9 cellular contexts compared by ENCODE assay signal in the genomic region with DNA sequence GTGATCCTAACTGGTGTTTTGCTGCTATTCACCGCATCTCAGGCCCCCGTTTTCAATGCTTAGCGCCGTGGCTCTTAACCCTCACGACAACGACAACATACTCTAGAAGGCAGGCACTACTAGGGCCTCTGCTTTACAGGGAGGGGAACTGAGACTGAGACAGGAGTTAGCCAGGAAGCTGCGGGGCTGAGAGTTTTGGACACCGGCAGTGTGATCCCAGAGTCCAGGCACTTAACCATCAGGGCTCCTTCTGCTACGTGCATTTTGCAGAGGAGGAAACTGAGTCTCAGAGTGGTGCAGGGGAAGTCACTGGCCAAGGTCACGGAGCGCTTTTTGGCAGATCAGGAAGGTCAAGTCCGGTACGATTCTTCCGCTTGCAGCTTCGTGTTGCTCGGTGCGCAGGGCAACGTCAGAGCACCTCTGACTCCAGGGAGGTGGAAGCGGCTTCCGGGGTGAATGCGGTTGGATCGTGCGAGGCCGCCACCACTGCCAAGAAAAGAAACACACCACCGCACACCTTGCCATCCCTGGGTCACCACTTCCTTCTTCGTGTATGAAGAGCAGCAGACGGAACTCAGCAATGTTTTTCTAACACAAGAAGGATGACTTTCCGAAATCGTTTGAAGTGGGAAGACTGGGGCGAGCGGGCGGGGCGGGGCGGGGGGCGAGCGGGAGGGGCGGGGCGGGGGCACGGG.
DNase-seq lines count a peak whose midpoint lies in the region; ATAC-seq and TF ChIP-seq lines count a peak whose summit lies in the region.
"Had no signal": no experiment of that assay in that cellular context is flagged by ENCODE, and none has a peak within 500 bp of the region (broad histone marks: within the 10 kb centered on the region; RNA-seq: fewer than 3 reads in every experiment).

No MANE protein-coding gene starts in this region.

- CTCF ChIA-PET in HEK293T (lab: Yijun Ruan, JAX), result no interaction called here

- no peak overlapping the region for H3K27ac ChIP-seq in HUES48 (ENCODE audit: low read depth, low read length)
- H3K27ac ChIP-seq: SJSA1 had no signal

- no peaks in the 10 kb centered on the region for H3K36me3 ChIP-seq in HUES48 (ENCODE audit: control insufficient read depth, insufficient read depth, low read length)
- no peaks in the 10 kb centered on the region for H3K36me3 ChIP-seq in iPS-15b (ENCODE audit: control insufficient read depth, insufficient read depth, low read length)
- H3K36me3 ChIP-seq: SJSA1 had no signal

- peak; percentile 61 for ATAC-seq in GM19438 (IDR thresholded peaks at IDR 0.05; ENCODE audit: low read depth, unreplicated experiment)

- H3K27me3 ChIP-seq in HUES48 (ENCODE audit: control insufficient read depth, insufficient read depth, low read length) (peaks cover 18% of the 10 kb centered on the region), iPS-15b (ENCODE audit: control insufficient read depth, insufficient read depth, low read length) (peaks cover 7% of the 10 kb centered on the region)

- peaks cover 22% of the 10 kb centered on the region for H3K4me1 ChIP-seq in HUES48 (ENCODE audit: control insufficient read depth, insufficient read depth, low read length)
- peaks cover 22% of the 10 kb centered on the region for H3K4me1 ChIP-seq in iPS-15b (ENCODE audit: control insufficient read depth, insufficient read depth, low read length)
- H3K4me1 ChIP-seq: SJSA1 had no signal

- POLR2A ChIA-PET in HEK293T (lab: Yijun Ruan, JAX), result no interaction called here

- DNase-seq in activated CD8-positive, alpha-beta memory T cell treated with anti-CD3 and anti-CD28 coated beads, Interleukin-2, amount 50 U/mL, for 48 hours, result peak; percentile 84
- peak; percentile 48 for DNase-seq in stimulated activated CD8-positive, alpha-beta memory T cell treated with anti-CD3 and anti-CD28 coated beads, Interleukin-15, amount 100 ng/mL, for 1 hour (ENCODE audit: low read depth)
- DNase-seq in HEK293T (ENCODE audit: extremely low spot score) (no peak), NCI-H1417 treated with DMSO at 0.1 percent for 48 hours (lab: John Stamatoyannopoulos, UW) (no peak), SHP77 treated with DMSO at 0.1 percent for 48 hours (lab: John Stamatoyannopoulos, UW) (no peak)

- H3K9me3 ChIP-seq in HUES48 (ENCODE audit: control insufficient read depth, insufficient read depth, low read length) (no peaks in the 10 kb centered on the region), iPS-15b (ENCODE audit: control insufficient read depth, insufficient read depth, low read length) (no peaks in the 10 kb centered on the region)
- H3K9me3 ChIP-seq: SJSA1 had no signal

- no peak overlapping the region for H3K9ac ChIP-seq in HUES48 (ENCODE audit: low read depth, low read length)
- H3K9ac ChIP-seq in iPS-15b (ENCODE audit: low read depth, low read length), result no peak overlapping the region

- H3K4me3 ChIP-seq in HUES48 (ENCODE audit: low read depth, low read length) (peak overlapping the region; percentile 28), iPS-15b (ENCODE audit: low read depth, low read length) (peak overlapping the region; percentile 55)
- H3K4me3 ChIP-seq: SJSA1 had no signal

TF ChIP-seq in HEK293T, 16 proteins besides CTCF, POLR2A, EP300 and RAD21:
- TF ChIP-seq CTBP1 (IDR thresholded peaks at IDR 0.05; ENCODE audit: borderline replicate concordance) (no peak), ZNF384 (IDR thresholded peaks at IDR 0.05) (no peak), HDGF (IDR thresholded peaks at IDR 0.05; ENCODE audit: borderline replicate concordance) (no peak), FOXM1 (IDR thresholded peaks at IDR 0.05; ENCODE audit: borderline replicate concordance) (no peak), BHLHE40 (IDR thresholded peaks at IDR 0.05; ENCODE audit: borderline replicate concordance) (no peak), NFRKB (IDR thresholded peaks at IDR 0.05) (no peak)
- TF ChIP-seq, protein P1, sequence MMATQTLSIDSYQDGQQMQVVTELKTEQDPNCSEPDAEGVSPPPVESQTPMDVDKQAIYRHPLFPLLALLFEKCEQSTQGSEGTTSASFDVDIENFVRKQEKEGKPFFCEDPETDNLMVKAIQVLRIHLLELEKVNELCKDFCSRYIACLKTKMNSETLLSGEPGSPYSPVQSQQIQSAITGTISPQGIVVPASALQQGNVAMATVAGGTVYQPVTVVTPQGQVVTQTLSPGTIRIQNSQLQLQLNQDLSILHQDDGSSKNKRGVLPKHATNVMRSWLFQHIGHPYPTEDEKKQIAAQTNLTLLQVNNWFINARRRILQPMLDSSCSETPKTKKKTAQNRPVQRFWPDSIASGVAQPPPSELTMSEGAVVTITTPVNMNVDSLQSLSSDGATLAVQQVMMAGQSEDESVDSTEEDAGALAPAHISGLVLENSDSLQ (IDR thresholded peaks at IDR 0.05), result no peak

Comparison
In these comparisons a context has a peak if more than half of its experiments do, and no peak if none do; other contexts are left out.
1. DNase-seq: peak in activated CD8-positive, alpha-beta memory T cell treated with anti-CD3 and anti-CD28 coated beads, Interleukin-2, amount 50 U/mL, for 48 hours (single experiment) and stimulated activated CD8-positive, alpha-beta memory T cell treated with anti-CD3 and anti-CD28 coated beads, Interleukin-15, amount 100 ng/mL, for 1 hour (single experiment); none in HEK293T (single experiment), NCI-H1417 treated with DMSO at 0.1 percent for 48 hours (single experiment) and SHP77 treated with DMSO at 0.1 percent for 48 hours (single experiment).